In genomic region chr18:35049111-35050003, GRCh38 we compare ENCODE assay signal across 8 cellular contexts. TPM values are rescaled to one million over a fixed set of nuclear protein-coding genes. Genes with fewer than 3 reads are reported as not detected.
DNase-seq lines count a peak whose midpoint lies in the region; ATAC-seq and TF ChIP-seq lines count a peak whose summit lies in the region.

No MANE protein-coding gene starts in this region.

- H3K36me3 ChIP-seq in suprapubic skin (no peaks in the 10 kb centered on the region), brain microvascular endothelial cell (replicated peaks) (no peaks in the 10 kb centered on the region)

- 77% methylated on average over 8 of the region's 8 CpGs for WGBS in suprapubic skin

- POLR2A ChIA-PET in CD4-positive, alpha-beta T cell (lab: Charles Lee) = interaction anchor here (1.0 to 2.3 kb wide), 4 partner anchors 8 to 22 kb away, joined by 3 to 13 read pairs (median 4); partner anchors contain the start of gene MAPRE2

- intact Hi-C loops in CD4-positive, alpha-beta T cell (cut with DNase I, micrococcal nuclease) = loop anchor here in 1 of 2 experiments (10.0 kb wide), 2 partner anchors 535 to 925 kb away; partner anchors contain the start of genes GALNT1 and RMP24
- intact Hi-C loops in posterior vena cava (cut with DNase I) = no loop called here

- H3K4me3 Mint-ChIP-seq in CD4-positive, alpha-beta T cell = peak overlapping the region; percentile 83

- no peak for DNase-seq in CD4-positive, alpha-beta T cell
- DNase-seq in MV-4-11 (lab: John Stamatoyannopoulos, UW) = peak; percentile 30
- DNase-seq in fibroblast of pulmonary artery (ENCODE audit: low read depth) = no peak
- DNase-seq in H4 (ENCODE audit: low spot score) = no peak
- no peak for DNase-seq in posterior vena cava (ENCODE audit: low spot score)
- no peak for DNase-seq in suprapubic skin (ENCODE audit: low spot score in 2 of 2)
- DNase-seq in brain microvascular endothelial cell = no peak

- H3K4me1 ChIP-seq in suprapubic skin = peaks cover 35% of the 10 kb centered on the region

- H3K36me3 Mint-ChIP-seq in CD4-positive, alpha-beta T cell (ENCODE audit: low read depth) = peaks cover 3% of the 10 kb centered on the region

- in situ Hi-C loops in brain microvascular endothelial cell (cut with HindIII; ENCODE audit: low pct_ligation_motif_present, low sequenced_read_pairs) = no loop called here

- peak overlapping the region; percentile 83 for H3K27ac Mint-ChIP-seq in CD4-positive, alpha-beta T cell

- no peaks in the 10 kb centered on the region for H3K27me3 ChIP-seq in CD4-positive, alpha-beta T cell (ENCODE audit: control insufficient read depth, insufficient read depth, low read length)
- H3K27me3 ChIP-seq in suprapubic skin (no peaks in the 10 kb centered on the region), brain microvascular endothelial cell (replicated peaks) (no peaks in the 10 kb centered on the region)

- no peaks in the 10 kb centered on the region for H3K27me3 Mint-ChIP-seq in CD4-positive, alpha-beta T cell

- peaks cover 88% of the 10 kb centered on the region for H3K4me1 Mint-ChIP-seq in CD4-positive, alpha-beta T cell (ENCODE audit: low read depth)

- no peak for ATAC-seq in CD4-positive, alpha-beta T cell (ENCODE audit: poor library complexity)
- peak; percentile 24 for ATAC-seq in GM19395 (IDR thresholded peaks at IDR 0.05; ENCODE audit: unreplicated experiment)

- TF ChIP-seq POLR2A in suprapubic skin (IDR thresholded peaks at IDR 0.05) = no peak

- peak overlapping the region; percentile 32 for H3K4me3 ChIP-seq in fibroblast of pulmonary artery (replicated peaks; ENCODE audit: low read depth, low read length)
- no peak overlapping the region for H3K4me3 ChIP-seq in suprapubic skin
- no peak overlapping the region for H3K4me3 ChIP-seq in brain microvascular endothelial cell (ENCODE audit: low read depth, low read length)

- TF ChIP-seq CTCF in CD4-positive, alpha-beta T cell (IDR thresholded peaks at IDR 0.05) = no peak
- no peak for TF ChIP-seq CTCF in fibroblast of pulmonary artery (IDR thresholded peaks at IDR 0.05; ENCODE audit: low read length, missing control alignments)
- TF ChIP-seq CTCF in suprapubic skin (IDR thresholded peaks at IDR 0.05) = no peak
- no peak for TF ChIP-seq CTCF in brain microvascular endothelial cell (IDR thresholded peaks at IDR 0.05; ENCODE audit: low read depth, low read length, missing control alignments)

- no peaks in the 10 kb centered on the region for H3K9me3 Mint-ChIP-seq in CD4-positive, alpha-beta T cell

- CTCF ChIA-PET in CD4-positive, alpha-beta T cell (lab: Charles Lee) = interaction anchor here (0.8 to 1.8 kb wide), 2 partner anchors 9 to 203 kb away, joined by 3 to 4 read pairs; partner anchors contain the start of gene MAPRE2

- no peaks in the 10 kb centered on the region for H3K9me3 ChIP-seq in CD4-positive, alpha-beta T cell (ENCODE audit: control insufficient read depth, low read length)
- no peaks in the 10 kb centered on the region for H3K9me3 ChIP-seq in suprapubic skin

- H3K27ac ChIP-seq in CD4-positive, alpha-beta T cell (ENCODE audit: low read depth, low read length) = no peak overlapping the region
- no peak overlapping the region for H3K27ac ChIP-seq in suprapubic skin
- H3K27ac ChIP-seq in brain microvascular endothelial cell = no peak overlapping the region

- TF ChIP-seq EP300 in suprapubic skin (IDR thresholded peaks at IDR 0.05) = no peak

RNA-seq across cellular contexts. Expression of gene MAPRE2, which starts 8.1 kb away (rescaled TPM):
- total RNA-seq in CD4-positive, alpha-beta T cell = 100 to 1,000 TPM; 108 to 112 TPM
- total RNA-seq in H4 (2014; rRNA removed; shearing (Covaris generic)) = 20.7 and 32.6 TPM in 2 replicates
- total RNA-seq in posterior vena cava (10 to 100 TPM; 38.7 to 52.8 TPM), suprapubic skin (10 to 100 TPM; 29.9 to 51.2 (median 37.2) TPM)
